20 cellular contexts compared by ENCODE assay signal in the genomic region with DNA sequence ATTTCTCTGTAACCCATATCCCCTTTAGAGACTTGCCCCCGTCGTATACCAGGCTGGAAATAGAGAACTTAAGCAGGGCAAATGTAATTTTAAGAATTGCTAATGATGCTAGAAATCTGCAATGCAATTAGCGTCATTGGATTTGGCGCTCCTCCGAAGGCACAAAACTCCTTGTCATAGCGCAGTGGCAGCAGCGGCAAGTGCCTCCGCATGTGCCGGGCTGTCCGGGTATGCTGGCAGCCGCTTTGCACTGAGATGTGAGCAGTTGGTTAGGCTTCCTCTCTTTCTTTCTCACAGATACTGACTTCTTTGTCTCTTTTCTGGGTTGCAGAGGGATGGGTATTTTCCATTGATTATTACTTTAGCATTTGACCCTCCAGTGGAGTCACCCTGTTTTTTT.
"Had no signal": no experiment of that assay in that cellular context is flagged by ENCODE, and none has a peak within 500 bp of the region (broad histone marks: within the 10 kb centered on the region; RNA-seq: fewer than 3 reads in every experiment).

No MANE protein-coding gene starts in this region.

- FAIRE-seq: astrocyte, bronchial epithelial cell, keratinocyte had no signal

- H3K9me3 Mint-ChIP-seq: activated B cell treated with CpG ODN at 0.5 μM for 24 hours; activated CD4-positive, alpha-beta T cell treated with anti-CD3 and anti-CD28 coated beads, Interleukin-2, amount 10 ng/mL, durations not matched to agents 24 days and 14 days; activated naive CD8-positive, alpha-beta T cell treated with anti-CD3 and anti-CD28 coated beads for 36 hours; activated T-cell treated with anti-CD3 and anti-CD28 coated beads, Interleukin-2, amount 50 U/mL, for 72 hours; natural killer cell treated with Interleukin-12 subunit alpha and Interleukin-12 subunit beta and Interleukin-15 and Interleukin-18, amount 100 ng/mL, for 72 hours; stimulated activated naive CD8-positive, alpha-beta T cell treated with anti-CD3 and anti-CD28 coated beads, Interleukin-15, amount 100 ng/mL, for 72 hours; T-helper 2 cell treated with Interferon-gamma antibody and Interleukin-4, amounts not matched to agents 5 μg/mL and 100 μg/mL, for 36 hours had no signal

- DNase-seq: activated B cell treated with CpG ODN at 0.5 μM for 24 hours; activated CD4-positive, alpha-beta T cell treated with anti-CD3 and anti-CD28 coated beads, Interleukin-2, amount 10 ng/mL, durations not matched to agents 24 days and 14 days; activated CD8-positive, alpha-beta memory T cell treated with anti-CD3 and anti-CD28 coated beads, Interleukin-2, amount 50 U/mL, for 4 hours; activated CD8-positive, alpha-beta T cell treated with anti-CD3 and anti-CD28 coated beads, Interleukin-2, amount 10 ng/mL, durations not matched to agents 7 days and 5 days; activated gamma-delta T cell treated with Interleukin-2 at 50 U/mL for 16 hours; activated naive CD8-positive, alpha-beta T cell treated with anti-CD3 and anti-CD28 coated beads for 36 hours; activated T-cell treated with anti-CD3 and anti-CD28 coated beads, Interleukin-2, amount 50 U/mL, for 72 hours; dermis blood vessel endothelial cell; foreskin melanocyte; mammary epithelial cell; stimulated activated CD4-positive, alpha-beta T cell treated with anti-CD3 and anti-CD28 coated beads, Interleukin-1b, Interleukin-23, amount 100 ng/mL, for 48 hours; stimulated activated naive CD8-positive, alpha-beta T cell treated with anti-CD3 and anti-CD28 coated beads, Interleukin-15, amount 100 ng/mL, for 72 hours; thyroid gland had no signal

- H3K4me3 Mint-ChIP-seq: activated B cell treated with CpG ODN at 0.5 μM for 24 hours; activated CD4-positive, alpha-beta T cell treated with anti-CD3 and anti-CD28 coated beads, Interleukin-2, amount 10 ng/mL, durations not matched to agents 24 days and 14 days; activated CD8-positive, alpha-beta T cell treated with anti-CD3 and anti-CD28 coated beads, Interleukin-2, amount 10 ng/mL, durations not matched to agents 7 days and 5 days; activated naive CD8-positive, alpha-beta T cell treated with anti-CD3 and anti-CD28 coated beads for 36 hours; activated T-cell treated with anti-CD3 and anti-CD28 coated beads, Interleukin-2, amount 50 U/mL, for 72 hours; natural killer cell treated with Interleukin-12 subunit alpha and Interleukin-12 subunit beta and Interleukin-15 and Interleukin-18, amount 100 ng/mL, for 72 hours; stimulated activated naive CD8-positive, alpha-beta T cell treated with anti-CD3 and anti-CD28 coated beads, Interleukin-15, amount 100 ng/mL, for 72 hours; T-helper 2 cell treated with Interferon-gamma antibody and Interleukin-4, amounts not matched to agents 5 μg/mL and 100 μg/mL, for 36 hours had no signal

- H3K27me3 ChIP-seq: thyroid gland had no signal

- H3K4me3 ChIP-seq: heart right ventricle, thyroid gland had no signal

- H3K36me3 ChIP-seq: heart right ventricle, thyroid gland had no signal

- H3K36me3 Mint-ChIP-seq: activated naive CD8-positive, alpha-beta T cell treated with anti-CD3 and anti-CD28 coated beads for 36 hours; natural killer cell treated with Interleukin-12 subunit alpha and Interleukin-12 subunit beta and Interleukin-15 and Interleukin-18, amount 100 ng/mL, for 72 hours had no signal

- H3K27ac Mint-ChIP-seq: activated B cell treated with CpG ODN at 0.5 μM for 24 hours; activated CD4-positive, alpha-beta T cell treated with anti-CD3 and anti-CD28 coated beads, Interleukin-2, amount 10 ng/mL, durations not matched to agents 24 days and 14 days; activated CD8-positive, alpha-beta T cell treated with anti-CD3 and anti-CD28 coated beads, Interleukin-2, amount 10 ng/mL, durations not matched to agents 7 days and 5 days; activated naive CD8-positive, alpha-beta T cell treated with anti-CD3 and anti-CD28 coated beads for 36 hours; activated T-cell treated with anti-CD3 and anti-CD28 coated beads, Interleukin-2, amount 50 U/mL, for 72 hours; natural killer cell treated with Interleukin-12 subunit alpha and Interleukin-12 subunit beta and Interleukin-15 and Interleukin-18, amount 100 ng/mL, for 72 hours; stimulated activated naive CD8-positive, alpha-beta T cell treated with anti-CD3 and anti-CD28 coated beads, Interleukin-15, amount 100 ng/mL, for 72 hours; T-helper 2 cell treated with Interferon-gamma antibody and Interleukin-4, amounts not matched to agents 5 μg/mL and 100 μg/mL, for 36 hours had no signal

- H3K9me3 ChIP-seq: heart right ventricle, thyroid gland had no signal

- H3K27ac ChIP-seq: epithelial cell of prostate had no signal
